ENCODE assay signal across 8 cellular contexts in genomic region chr1:108746382-108747127, GRCh38.
DNase-seq lines count a peak whose midpoint lies in the region; ATAC-seq and TF ChIP-seq lines count a peak whose summit lies in the region.

TSS of gene STXBP3 (plus strand) at chr1:108746674. CDS start at chr1:108746738, 64 bp downstream.

- ATAC-seq in GM19043 (IDR thresholded peaks at IDR 0.05; ENCODE audit: low read depth, unreplicated experiment) (peak; percentile 84), HG03432 (IDR thresholded peaks at IDR 0.05; ENCODE audit: unreplicated experiment) (peak; percentile 94)

- DNase-seq in Ammon's horn (ENCODE audit: low spot score) (peak; percentile 99), NCI-H510A (lab: John Stamatoyannopoulos, UW) (peak; percentile 91), choroid plexus epithelial cell (ENCODE audit: low read depth) (peak; percentile 99), kidney glomerular epithelial cell (lab: John Stamatoyannopoulos, UW) (peak; percentile 92)
- DNase-seq in activated CD4-positive, alpha-beta T cell treated with anti-CD3 and anti-CD28 coated beads for 24 hours (ENCODE audit: low read depth in 2 of 2): peak; percentile 100
- DNase-seq in stimulated activated CD4-positive, alpha-beta T cell treated with anti-CD3 and anti-CD28 coated beads, Interleukin-1b, Interleukin-23, amount 100 ng/mL, for 24 hours (ENCODE audit: low read depth in 4 of 4, low spot score in 1 of 4): peak; percentile 99 to 100 (median 100)

- peak; percentile 97 for TF ChIP-seq CTCF in choroid plexus epithelial cell (conservative IDR thresholded peaks at IDR 0.05; ENCODE audit: low read depth, low read length)

- peak within 1 kb of the TSS; percentile 94 for H3K4me3 ChIP-seq in choroid plexus epithelial cell (ENCODE audit: low read depth, low read length)

Comparison
In these comparisons a context has a peak if more than half of its experiments do, and no peak if none do; other contexts are left out.
1. Peak in every context shown above with its lines: DNase-seq, ATAC-seq and H3K4me3 ChIP-seq.